In genomic region chr6:37060195-37060559, GRCh38 we compare ENCODE assay signal across 13 cellular contexts. TPM values are rescaled to one million over a fixed set of nuclear protein-coding genes. Genes with fewer than 3 reads are reported as not detected.
DNase-seq lines count a peak whose midpoint lies in the region; ATAC-seq, FAIRE-seq and TF ChIP-seq lines count a peak whose summit lies in the region.
"Had no signal": no experiment of that assay in that cellular context is flagged by ENCODE, and none has a peak within 500 bp of the region (broad histone marks: within the 10 kb centered on the region; RNA-seq: fewer than 3 reads in every experiment).

No MANE protein-coding gene starts in this region.

- H3K27ac Mint-ChIP-seq in osteocyte (ENCODE audit: unreplicated experiment): peak overlapping the region; percentile 96
- H3K27ac Mint-ChIP-seq: activated B cell treated with CpG ODN at 0.5 μM for 24 hours, immature natural killer cell had no signal

- H4K5ac ChIP-seq in H1 (ENCODE audit: insufficient read length, low read depth, low read length): peak overlapping the region; percentile 84

- H4K20me1 ChIP-seq in BLaER1 (no peaks in the 10 kb centered on the region), H1 (replicated peaks in 1 of 2; ENCODE audit: control insufficient read depth in 1 of 2, insufficient read depth in 2 of 2, low read length in 2 of 2) (no peaks in the 10 kb centered on the region)

- no peak overlapping the region for H3K23ac ChIP-seq in H1 (ENCODE audit: insufficient read length)

- H3K36me3 Mint-ChIP-seq in osteocyte (ENCODE audit: unreplicated experiment): no peaks in the 10 kb centered on the region
- H3K36me3 Mint-ChIP-seq: CD4-positive, alpha-beta memory T cell; immature natural killer cell had no signal

- H3K4me2 ChIP-seq in BLaER1 (peak overlapping the region; percentile 48; the same call in 1 of the 2 replicates), H1 (ENCODE audit: insufficient read depth in 1 of 2, low read depth in 2 of 2, low read length in 2 of 2) (peak overlapping the region in 1 of 2 experiments; percentile 61; a peak in 1 of 4 replicates)

- peak overlapping the region; percentile 98 for H2BK5ac ChIP-seq in H1 (ENCODE audit: low read depth, low read length)

- H4K91ac ChIP-seq in H1 (replicated peaks; ENCODE audit: insufficient read length, low read length): peak overlapping the region; percentile 12

- peak overlapping the region; percentile 96; the same call in 1 of the 2 replicates for H2BK12ac ChIP-seq in H1 (ENCODE audit: low read depth, low read length)

- CTCF ChIA-PET in H1 (lab: Charles Lee; ENCODE audit: partially characterized antibody): interaction anchor here (0.7 to 29.2 kb wide), 12 partner anchors 9 to 145 kb away, joined by 3 to 635 read pairs (median 6); partner anchors contain the start of gene PIM1

- H3K36me3 ChIP-seq in BLaER1: no peaks in the 10 kb centered on the region
- no peaks in the 10 kb centered on the region for H3K36me3 ChIP-seq in H1 (ENCODE audit: control insufficient read depth in 2 of 4, insufficient read depth in 4 of 4, low read length in 3 of 4)
- H3K36me3 ChIP-seq in effector memory CD4-positive, alpha-beta T cell (ENCODE audit: control insufficient read depth, insufficient read depth, low read length): no peaks in the 10 kb centered on the region

- no peak for TF ChIP-seq POLR2A in H1 (IDR thresholded peaks at IDR 0.05; ENCODE audit: control extremely low read depth in 1 of 2, low read depth in 2 of 2, low read length in 2 of 2)

- H3K79me1 ChIP-seq in H1 (ENCODE audit: low read depth, low read length): no peaks in the 10 kb centered on the region

- WGBS in H1 (ENCODE audit: extremely low coverage in 1 of 2, insufficient coverage in 1 of 2, insufficient read length in 1 of 2, insufficient replicate concordance in 2 of 2, low coverage in 1 of 2, low lambda C conversion rate in 2 of 2, missing lambda C conversion rate in 1 of 2), 2 experiments: 80% methylated on average over 4 of the region's 4 CpGs; no CpG with 5 or more reads in 1 of the 2 experiments

- no peak for ATAC-seq in GM19395 (IDR thresholded peaks at IDR 0.05; ENCODE audit: unreplicated experiment)

- H3K4me1 ChIP-seq in BLaER1 (peaks cover 31% of the 10 kb centered on the region), H1 (replicated peaks in 1 of 4; ENCODE audit: control insufficient read depth in 3 of 4, insufficient read depth in 4 of 4, low read length in 3 of 4) (peaks cover 4 to 28% (median 21%) of the 10 kb centered on the region in 4 experiments)
- H3K4me1 ChIP-seq in effector memory CD4-positive, alpha-beta T cell (ENCODE audit: control insufficient read depth, insufficient read depth, low read length, poor library complexity, severe bottlenecking): no peaks in the 10 kb centered on the region

- no peaks in the 10 kb centered on the region for H3K9me3 Mint-ChIP-seq in osteocyte (ENCODE audit: unreplicated experiment)
- H3K9me3 Mint-ChIP-seq: activated B cell treated with CpG ODN at 0.5 μM for 24 hours; CD4-positive, alpha-beta memory T cell; immature natural killer cell had no signal

- H3K79me2 ChIP-seq in H1 (ENCODE audit: control insufficient read depth in 1 of 2, insufficient read depth in 2 of 2, low read length in 2 of 2): no peaks in the 10 kb centered on the region

- POLR2A ChIA-PET in H1 (lab: Charles Lee; ENCODE audit: partially characterized antibody): interaction anchor here (0.6 to 11.1 kb wide), 11 partner anchors 9 to 112 kb away, joined by 3 to 82 read pairs (median 5); partner anchors contain the start of gene PIM1

- H3K56ac ChIP-seq in H1 (replicated peaks; ENCODE audit: insufficient read length, low read depth, low read length): no peak overlapping the region

- 0 out of 2 replicates have a peak overlapping the region, but pooled peaks have one; percentile 1 for H2BK15ac ChIP-seq in H1 (ENCODE audit: low read length)

- no peak overlapping the region for H4K8ac ChIP-seq in H1 (ENCODE audit: extremely low read depth, insufficient read depth, low read length)

- H3K14ac ChIP-seq in H1 (ENCODE audit: insufficient read length): no peak overlapping the region

- H3K27ac ChIP-seq in BLaER1 (no peak overlapping the region), H1 (ENCODE audit: low read depth, low read length) (no peak overlapping the region)
- H3K27ac ChIP-seq in effector memory CD4-positive, alpha-beta T cell (ENCODE audit: insufficient read depth, low read length, poor library complexity, severe bottlenecking): no peak overlapping the region

- H3K18ac ChIP-seq in H1 (ENCODE audit: extremely low read depth, low read length): peak overlapping the region; percentile 98; the same call in 1 of the 2 replicates

- H2AK5ac ChIP-seq in H1 (ENCODE audit: low read depth, low read length): peak overlapping the region; percentile 2; the same call in 1 of the 2 replicates

- H3K27me3 ChIP-seq in BLaER1 (no peaks in the 10 kb centered on the region), H1 (replicated peaks in 1 of 4; ENCODE audit: control insufficient read depth in 3 of 4, extremely low read depth in 1 of 4, insufficient read depth in 3 of 4, low read length in 3 of 4) (no peaks in the 10 kb centered on the region)
- no peaks in the 10 kb centered on the region for H3K27me3 ChIP-seq in effector memory CD4-positive, alpha-beta T cell (replicated peaks; ENCODE audit: control insufficient read depth, insufficient read depth, low read length, poor library complexity, severe bottlenecking)

- no peak for TF ChIP-seq CTCF in H1 (IDR thresholded peaks at IDR 0.05; ENCODE audit: control extremely low read depth in 1 of 3, insufficient read depth in 1 of 3, low read depth in 1 of 3, low read length in 3 of 3)
- TF ChIP-seq CTCF in osteocyte (IDR thresholded peaks at IDR 0.05): no peak

- H2AFZ ChIP-seq in H1 (ENCODE audit: low read length): no peak overlapping the region

- H2BK120ac ChIP-seq in H1 (replicated peaks; ENCODE audit: low read depth, low read length): peak overlapping the region; percentile 2

- H2BK20ac ChIP-seq in H1 (ENCODE audit: low read length): no peak overlapping the region

- no peak for TF ChIP-seq EP300 in H1 (IDR thresholded peaks at IDR 0.05; ENCODE audit: borderline replicate concordance in 1 of 2, low read depth in 2 of 2, low read length in 2 of 2)

- no peak overlapping the region for H3K4me3 Mint-ChIP-seq in osteocyte (ENCODE audit: unreplicated experiment)
- H3K4me3 Mint-ChIP-seq: activated B cell treated with CpG ODN at 0.5 μM for 24 hours; CD4-positive, alpha-beta memory T cell; immature natural killer cell had no signal

- no peaks in the 10 kb centered on the region for H3K9me3 ChIP-seq in BLaER1
- H3K9me3 ChIP-seq in H1 (ENCODE audit: insufficient read depth in 2 of 2, low read depth in 1 of 2, low read length in 1 of 2): no peaks in the 10 kb centered on the region
- no peaks in the 10 kb centered on the region for H3K9me3 ChIP-seq in effector memory CD4-positive, alpha-beta T cell (ENCODE audit: control insufficient read depth, low read length)

- peaks cover 29% of the 10 kb centered on the region for H3K4me1 Mint-ChIP-seq in osteocyte (ENCODE audit: unreplicated experiment)
- H3K4me1 Mint-ChIP-seq: CD4-positive, alpha-beta memory T cell; immature natural killer cell had no signal

- H3K23me2 ChIP-seq in H1 (ENCODE audit: low read depth, low read length): no peaks in the 10 kb centered on the region

- no peak overlapping the region for H3K4ac ChIP-seq in H1 (replicated peaks; ENCODE audit: insufficient read length, low read depth, low read length)

- H3K9ac ChIP-seq in BLaER1: no peak overlapping the region
- H3K9ac ChIP-seq in H1 (replicated peaks in 1 of 4; ENCODE audit: extremely low read depth in 1 of 4, low read depth in 3 of 4, low read length in 3 of 4): no peak overlapping the region

- H3K4me3 ChIP-seq in BLaER1: no peak overlapping the region
- H3K4me3 ChIP-seq in H1 (ENCODE audit: extremely low read depth in 1 of 4, insufficient read depth in 2 of 4, low read depth in 3 of 4, low read length in 4 of 4): 0 out of 8 replicates have a peak overlapping the region, but pooled peaks of 1 of the 4 experiments have one; percentile 46
- H3K4me3 ChIP-seq in effector memory CD4-positive, alpha-beta T cell (ENCODE audit: insufficient read depth, low read depth, low read length, poor library complexity, severe bottlenecking): no peak overlapping the region

- TF ChIP-seq RAD21 in H1 (IDR thresholded peaks at IDR 0.05 in 1 of 2, conservative IDR thresholded peaks at IDR 0.05 in 1 of 2; ENCODE audit: low read depth in 2 of 2, low read length in 2 of 2): no peak

- H3K27me3 Mint-ChIP-seq in osteocyte (ENCODE audit: unreplicated experiment): no peaks in the 10 kb centered on the region
- H3K27me3 Mint-ChIP-seq: activated B cell treated with CpG ODN at 0.5 μM for 24 hours; CD4-positive, alpha-beta memory T cell had no signal

- DNase-seq in LoVo (ENCODE audit: low spot score): peak; percentile 28
- no peak for DNase-seq in H1 (ENCODE audit: low read depth in 1 of 2, low spot score in 2 of 2)
- no peak for DNase-seq in osteocyte (ENCODE audit: extremely low spot score, unreplicated experiment)
- no peak for DNase-seq in effector memory CD4-positive, alpha-beta T cell
- DNase-seq in NCI-H1048 (lab: John Stamatoyannopoulos, UW): no peak
- DNase-seq in T-helper 1 cell: no peak
- DNase-seq: activated B cell treated with CpG ODN at 0.5 μM for 24 hours; activated gamma-delta T cell treated with Interleukin-2 at 50 U/mL for 16 hours; CD4-positive, alpha-beta memory T cell; immature natural killer cell had no signal

- FAIRE-seq in H1 (lab: Jason Lieb, UNC): no peak
- FAIRE-seq: GM12892 had no signal

TF ChIP-seq in H1, 55 proteins besides CTCF, POLR2A, EP300 and RAD21 (continues in another document):
- TF ChIP-seq MAX (IDR thresholded peaks at IDR 0.05) (no peak), ASH2L (IDR thresholded peaks at IDR 0.05; ENCODE audit: low read length) (no peak), JUND (IDR thresholded peaks at IDR 0.05; ENCODE audit: low read length) (no peak), NRF1 (IDR thresholded peaks at IDR 0.05; ENCODE audit: low read depth, low read length) (no peak), YY1 (IDR thresholded peaks at IDR 0.05; ENCODE audit: low read depth, low read length) (no peak), RXRA (IDR thresholded peaks at IDR 0.05; ENCODE audit: insufficient read depth, low read depth, low read length) (no peak)

RNA-seq across cellular contexts. Expression of gene FGD2, which starts 54.7 kb away (rescaled TPM):
- 0.19 and 0.32 TPM in 2 replicates for total RNA-seq in H1 (2021; fragmentation: NEBNext Ultra II Directional; extraction: Animal tissue kit (Norgen Biotek cat#: 25700))
- polyA plus RNA-seq in H1 (2011; rRNA removed): 0.12 and 0.24 TPM in 2 replicates
- 0.18 TPM for polyA plus RNA-seq in H1 (2011; cell fraction: cytosol; rRNA removed)
- 0.76 TPM for polyA plus RNA-seq in H1 (2011; cell fraction: nucleus; rRNA removed)
- polyA plus RNA-seq in H1 (2012, experiment 1 of 2): 0.10 to 0.13 TPM in 2 of 4 replicates, not detected in the others
- 0.09 TPM for polyA plus RNA-seq in H1 (2012, experiment 2 of 2)
- polyA plus RNA-seq in H1 (2013, experiment 1 of 2): 0.24 TPM
- polyA plus RNA-seq in H1 (2013, experiment 2 of 2): 0.22 TPM
- polyA minus RNA-seq in H1 (2011; rRNA and poly(A)+ RNA removed): 0.06 and 0.56 TPM in 2 replicates
- not detected for polyA minus RNA-seq in H1 (2011; cell fraction: cytosol; rRNA and poly(A)+ RNA removed)
- polyA minus RNA-seq in H1 (2011; cell fraction: nucleus; rRNA and poly(A)+ RNA removed): 0.70 TPM
- not detected in 2 replicates for total RNA-seq in osteocyte
